Comparison of ENCODE assay signal across 8 cellular contexts in genomic region chr13:80718970-80719369, GRCh38.
"Had no signal": no experiment of that assay in that cellular context is flagged by ENCODE, and none has a peak within 500 bp of the region (broad histone marks: within the 10 kb centered on the region; RNA-seq: fewer than 3 reads in every experiment).

No MANE protein-coding gene starts in this region.

- DNase-seq: GDM1, GF-D8 had no signal

- ATAC-seq: GM12878 had no signal

- FAIRE-seq: G401.6, GM12878, GM12891, GM12892, GM18507, GM19239 had no signal

- H3K4me3 ChIP-seq: GM12878 had no signal
